Comparison of ENCODE assay signal across 1 cellular context in the genomic region with DNA sequence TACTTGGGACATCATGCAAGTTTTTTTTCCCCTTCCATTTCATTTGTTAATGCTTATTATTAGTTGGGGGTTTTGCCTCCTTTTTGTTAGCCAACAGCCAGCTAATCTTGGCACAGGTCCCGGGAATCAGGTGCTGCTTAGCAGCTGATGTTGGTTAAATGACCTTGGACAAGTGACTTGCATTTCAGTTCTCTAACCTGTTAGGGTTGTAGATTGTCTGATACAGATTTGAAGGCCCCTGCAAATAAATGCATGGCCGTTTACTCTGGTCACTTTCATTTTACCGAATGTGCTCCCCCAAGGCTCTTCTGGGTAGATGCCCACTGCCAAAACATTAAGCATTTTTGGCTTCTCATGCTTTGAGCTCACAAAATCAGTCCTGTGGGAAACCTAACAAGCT.
A peak's percentile ranks its signal among the peaks of the same experiment; 100 is the strongest.
TF ChIP-seq lines count a peak whose summit lies in the region.

No MANE protein-coding gene starts in this region.

TF ChIP-seq in GM12878, 131 proteins besides CTCF, POLR2A, EP300 and RAD21 (continued from another document):
- TF ChIP-seq POLR2AphosphoS5 (IDR thresholded peaks at IDR 0.05; ENCODE audit: low read length) (0 out of 2 replicates have a peak, but pooled peaks have one; percentile 25), HDAC6 (IDR thresholded peaks at IDR 0.05; ENCODE audit: unreplicated experiment) (no peak), FOXK2 (IDR thresholded peaks at IDR 0.05) (no peak), ZNF687 (IDR thresholded peaks at IDR 0.05) (peak; percentile 66; the same call in 1 of the 2 replicates), BCL3 (IDR thresholded peaks at IDR 0.05; ENCODE audit: borderline replicate concordance, insufficient read depth, low read depth, low read length, poor library complexity, severe bottlenecking) (no peak), ZNF622 (IDR thresholded peaks at IDR 0.05) (no peak), CEBPB (IDR thresholded peaks at IDR 0.05; ENCODE audit: borderline replicate concordance in 1 of 2, low read depth in 2 of 2, low read length in 2 of 2) (no peak), SMAD1 (IDR thresholded peaks at IDR 0.05; ENCODE audit: low read depth, partially characterized antibody) (peak; percentile 51), CBX3 (IDR thresholded peaks at IDR 0.05; ENCODE audit: borderline replicate concordance, low read depth) (no peak), RELB (IDR thresholded peaks at IDR 0.05; ENCODE audit: low read depth) (peak; percentile 39; the same call in 1 of the 2 replicates)
